Comparison of ENCODE assay signal across 8 cellular contexts in the genomic region with DNA sequence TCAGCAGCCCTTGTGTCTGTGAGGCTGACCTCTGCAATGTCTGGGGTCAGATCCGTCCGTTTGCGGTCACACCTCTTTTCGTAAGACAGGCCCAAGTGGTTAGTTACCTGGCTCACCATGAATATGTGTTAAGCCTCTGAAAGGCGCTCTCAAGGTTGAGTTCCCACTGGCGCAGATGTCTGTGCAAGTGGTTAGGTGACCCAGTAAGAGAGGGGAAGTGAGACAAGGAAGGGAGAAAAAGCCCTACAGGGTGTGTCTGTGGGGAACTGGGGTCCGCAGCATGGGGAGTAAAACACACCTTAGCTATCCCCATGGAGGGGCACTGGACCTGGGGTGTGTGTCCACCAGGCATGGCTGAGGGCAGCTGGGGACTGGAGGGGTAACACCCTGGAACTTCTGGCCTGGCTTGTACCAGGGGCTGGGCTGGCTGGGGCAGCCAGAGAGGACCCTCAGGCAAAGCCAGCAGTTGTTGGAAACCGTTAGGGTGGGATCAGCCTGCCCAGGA.
A peak's percentile ranks its signal among the peaks of the same experiment; 100 is the strongest.
DNase-seq lines count a peak whose midpoint lies in the region; ATAC-seq and TF ChIP-seq lines count a peak whose summit lies in the region.

No MANE protein-coding gene starts in this region.

- CTCF ChIA-PET in activated CD4-positive, alpha-beta memory T cell treated with anti-CD3 and anti-CD28 coated beads, Interleukin-2, amount 10 ng/mL, durations not matched to agents 7 days and 5 days (lab: Charles Lee) = no interaction called here

- peaks cover 14% of the 10 kb centered on the region for H3K4me1 ChIP-seq in ACC112 (ENCODE audit: control insufficient read depth, insufficient read depth, low read length, unreplicated experiment)

- peaks cover 75% of the 10 kb centered on the region for H3K27me3 Mint-ChIP-seq in dendritic cell treated with granulocyte-macrophage colony-stimulating factor and Interleukin-4, amounts not matched to agents 40 ng/mL and 50 ng/mL, for 4 days
- peaks cover 30% of the 10 kb centered on the region for H3K27me3 Mint-ChIP-seq in activated CD4-positive, alpha-beta memory T cell treated with anti-CD3 and anti-CD28 coated beads, Interleukin-2, amount 10 ng/mL, durations not matched to agents 7 days and 5 days

- H2AFZ ChIP-seq in ACC112 (ENCODE audit: low read length, unreplicated experiment) = peak overlapping the region; percentile 88

- H3K4me3 ChIP-seq in ACC112 (ENCODE audit: low read depth, low read length) = peak overlapping the region; percentile 24; the same call in 1 of the 2 replicates

- peak; percentile 90 for ATAC-seq in HG03442 (IDR thresholded peaks at IDR 0.05; ENCODE audit: unreplicated experiment)

- peaks cover 58% of the 10 kb centered on the region for H3K4me1 Mint-ChIP-seq in dendritic cell treated with granulocyte-macrophage colony-stimulating factor and Interleukin-4, amounts not matched to agents 40 ng/mL and 50 ng/mL, for 4 days (ENCODE audit: low read depth)
- peaks cover 8% of the 10 kb centered on the region for H3K4me1 Mint-ChIP-seq in activated CD4-positive, alpha-beta memory T cell treated with anti-CD3 and anti-CD28 coated beads, Interleukin-2, amount 10 ng/mL, durations not matched to agents 7 days and 5 days

- H3K36me3 ChIP-seq in ACC112 (ENCODE audit: insufficient read depth, low read length) = no peaks in the 10 kb centered on the region

- intact Hi-C loops in dendritic cell treated with granulocyte-macrophage colony-stimulating factor and Interleukin-4, amounts not matched to agents 40 ng/mL and 50 ng/mL, for 4 days (cut with micrococcal nuclease) = loop anchor here (10.0 kb wide), 1 partner anchor 78 kb away; no protein-coding TSS in a partner anchor

- H3K79me2 ChIP-seq in ACC112 (ENCODE audit: control insufficient read depth, insufficient read depth, low read length, unreplicated experiment) = no peaks in the 10 kb centered on the region

- POLR2A ChIA-PET in activated CD4-positive, alpha-beta memory T cell treated with anti-CD3 and anti-CD28 coated beads, Interleukin-2, amount 10 ng/mL, durations not matched to agents 7 days and 5 days (lab: Charles Lee) = no interaction called here

- 0 out of 2 replicates have a peak, but pooled peaks cover 2% of the 10 kb centered on the region for H3K27me3 ChIP-seq in ACC112 (ENCODE audit: insufficient read depth, low read length)

- no peaks in the 10 kb centered on the region for H3K9me3 Mint-ChIP-seq in dendritic cell treated with granulocyte-macrophage colony-stimulating factor and Interleukin-4, amounts not matched to agents 40 ng/mL and 50 ng/mL, for 4 days
- H3K9me3 Mint-ChIP-seq in activated CD4-positive, alpha-beta memory T cell treated with anti-CD3 and anti-CD28 coated beads, Interleukin-2, amount 10 ng/mL, durations not matched to agents 7 days and 5 days = no peaks in the 10 kb centered on the region

- no peak overlapping the region for H3K27ac ChIP-seq in ACC112 (ENCODE audit: low read depth, low read length)

- H3K36me3 Mint-ChIP-seq in dendritic cell treated with granulocyte-macrophage colony-stimulating factor and Interleukin-4, amounts not matched to agents 40 ng/mL and 50 ng/mL, for 4 days (ENCODE audit: low read depth) = no peaks in the 10 kb centered on the region
- no peaks in the 10 kb centered on the region for H3K36me3 Mint-ChIP-seq in activated CD4-positive, alpha-beta memory T cell treated with anti-CD3 and anti-CD28 coated beads, Interleukin-2, amount 10 ng/mL, durations not matched to agents 7 days and 5 days (ENCODE audit: low read depth)

- peak overlapping the region; percentile 80 for H3K27ac Mint-ChIP-seq in dendritic cell treated with granulocyte-macrophage colony-stimulating factor and Interleukin-4, amounts not matched to agents 40 ng/mL and 50 ng/mL, for 4 days
- no peak overlapping the region for H3K27ac Mint-ChIP-seq in activated CD4-positive, alpha-beta memory T cell treated with anti-CD3 and anti-CD28 coated beads, Interleukin-2, amount 10 ng/mL, durations not matched to agents 7 days and 5 days

- TF ChIP-seq CTCF in GM20000 (IDR thresholded peaks at IDR 0.05; ENCODE audit: extremely low read depth, missing control alignments) = no peak

- DNase-seq in GM20000 (ENCODE audit: low spot score) (peak; percentile 60), cerebellar cortex (ENCODE audit: low spot score) (no peak), middle frontal gyrus (ENCODE audit: extremely low spot score, low spot score) (no peak)
- no peak for DNase-seq in activated CD4-positive, alpha-beta memory T cell treated with anti-CD3 and anti-CD28 coated beads, Interleukin-2, amount 10 ng/mL, durations not matched to agents 7 days and 5 days
- DNase-seq in stimulated activated CD4-positive, alpha-beta T cell treated with anti-CD3 and anti-CD28 coated beads, Interleukin-4, amount 100 ng/mL, for 4 hours = no peak

- H3K4me3 Mint-ChIP-seq in dendritic cell treated with granulocyte-macrophage colony-stimulating factor and Interleukin-4, amounts not matched to agents 40 ng/mL and 50 ng/mL, for 4 days = peak overlapping the region; percentile 67
- H3K4me3 Mint-ChIP-seq in activated CD4-positive, alpha-beta memory T cell treated with anti-CD3 and anti-CD28 coated beads, Interleukin-2, amount 10 ng/mL, durations not matched to agents 7 days and 5 days = no peak overlapping the region
